ENCODE assay signal across 8 cellular contexts in genomic region chr19:39409886-39410619, GRCh38. TPM values are rescaled to one million over a fixed set of nuclear protein-coding genes. Genes with fewer than 3 reads are reported as not detected.
DNase-seq lines count a peak whose midpoint lies in the region; ATAC-seq and TF ChIP-seq lines count a peak whose summit lies in the region.

No MANE protein-coding gene starts in this region.

- peaks cover 46% of the 10 kb centered on the region for H3K4me1 ChIP-seq in Loucy (ENCODE audit: insufficient read depth, low read length, poor library complexity, severe bottlenecking)
- H3K4me1 ChIP-seq in colonic mucosa = peaks cover 13% of the 10 kb centered on the region
- H3K4me1 ChIP-seq in left lung = peaks cover 11 to 62% of the 10 kb centered on the region in 2 donors

- H3K4me3 ChIP-seq in GM12865 (ENCODE audit: low read depth, low read length) = peak overlapping the region; percentile 92
- peak overlapping the region; percentile 93 for H3K4me3 ChIP-seq in Loucy (ENCODE audit: low read length, poor library complexity, severe bottlenecking)
- peak overlapping the region; percentile 96 for H3K4me3 ChIP-seq in colonic mucosa
- peak overlapping the region; percentile 99 to 100 for H3K4me3 ChIP-seq in left lung

- peak overlapping the region; percentile 86 for H2AFZ ChIP-seq in Loucy (ENCODE audit: low read length)

- peak overlapping the region; percentile 97 for H3K4me2 ChIP-seq in Loucy (ENCODE audit: low read depth, low read length, poor library complexity, severe bottlenecking)

- DNase-seq in GM12865 (ENCODE audit: low read depth) (peak; percentile 87), colonic mucosa (peak; percentile 76), left lung (peak; percentile 84 to 93), NCI-H1048 (lab: John Stamatoyannopoulos, UW) (no peak)
- peak in 2 of 3 donors; percentile 58 to 65 for DNase-seq in stimulated activated CD4-positive, alpha-beta T cell treated with anti-CD3 and anti-CD28 coated beads, TNF-alpha, amount 100 ng/mL, for 1 hour (ENCODE audit: low read depth in 3 of 3, low spot score in 1 of 3)

- H3K27me3 ChIP-seq in Loucy (ENCODE audit: insufficient read depth, low read length, poor library complexity, severe bottlenecking) (peaks cover 5% of the 10 kb centered on the region), colonic mucosa (peaks cover 15% of the 10 kb centered on the region), left lung (peaks cover 0 to 12% of the 10 kb centered on the region in 2 donors)

- TF ChIP-seq CTCF in GM12865 (IDR thresholded peaks at IDR 0.05; ENCODE audit: insufficient read depth, low read depth, low read length, missing control alignments) = no peak
- TF ChIP-seq CTCF in Loucy (conservative IDR thresholded peaks at IDR 0.05; ENCODE audit: low read length) = no peak
- TF ChIP-seq CTCF in VCaP (conservative IDR thresholded peaks at IDR 0.05) = no peak
- TF ChIP-seq CTCF in colonic mucosa (IDR thresholded peaks at IDR 0.05) = no peak
- TF ChIP-seq CTCF in left lung (IDR thresholded peaks at IDR 0.05) = no peak

- intact Hi-C loops in colonic mucosa (cut with DNase I) = no loop called here
- intact Hi-C loops in left lung (cut with DNase I) = no loop called here

- H3K79me2 ChIP-seq in Loucy (ENCODE audit: insufficient read depth, low read length) = peaks cover 64% of the 10 kb centered on the region

- H3K36me3 ChIP-seq in Loucy (ENCODE audit: insufficient read depth, low read length) (no peaks in the 10 kb centered on the region), colonic mucosa (peaks cover 10% of the 10 kb centered on the region), left lung (peaks cover 9 to 21% of the 10 kb centered on the region in 2 donors)

- H3K9ac ChIP-seq in Loucy (ENCODE audit: low read depth, low read length, poor library complexity, severe bottlenecking) (peak overlapping the region; percentile 94), colonic mucosa (ENCODE audit: low read depth in 2 of 2, low read length in 2 of 2) (peak overlapping the region; percentile 88 to 98)

- H3K9me3 ChIP-seq in Loucy (ENCODE audit: insufficient read depth, low read depth, low read length) (no peaks in the 10 kb centered on the region), colonic mucosa (no peaks in the 10 kb centered on the region), left lung (no peaks in the 10 kb centered on the region)

- H3K27ac ChIP-seq in VCaP = peak overlapping the region; percentile 96
- peak overlapping the region; percentile 100 for H3K27ac ChIP-seq in colonic mucosa
- peak overlapping the region; percentile 98 to 100 for H3K27ac ChIP-seq in left lung

- no peaks in the 10 kb centered on the region for H3K9me2 ChIP-seq in Loucy (replicated peaks; ENCODE audit: low read depth, low read length)

- ATAC-seq in left lung (peak; percentile 6), HG03565 (IDR thresholded peaks at IDR 0.05; ENCODE audit: unreplicated experiment) (no peak)

- peaks cover 3% of the 10 kb centered on the region for H3F3A ChIP-seq in Loucy (ENCODE audit: low read depth)

- peaks cover 40% of the 10 kb centered on the region for H4K20me1 ChIP-seq in Loucy (ENCODE audit: insufficient read depth, low read length, poor library complexity, severe bottlenecking)

RNA-seq across cellular contexts. Expression of gene PLEKHG2, which starts 2.4 kb away (rescaled TPM):
- 10 to 100 TPM in 1 of 2 donors, 1 to 10 TPM in 1; 8.0 to 10.4 TPM for total RNA-seq in colonic mucosa
- total RNA-seq in left lung = 10 to 100 TPM; 39.5 to 50.8 TPM

RNA-seq across cellular contexts. Expression of gene ZFP36, which starts 3.4 kb away (rescaled TPM):
- total RNA-seq in colonic mucosa (100 to 1,000 TPM; 120 to 121 TPM), left lung (100 to 1,000 TPM; 165 to 172 TPM)

RNA-seq across cellular contexts. Expression of gene MED29, which starts 18.9 kb away (rescaled TPM):
- total RNA-seq in colonic mucosa (10 to 100 TPM; 22.8 to 37.5 TPM), left lung (10 to 100 TPM; 29.7 to 32.7 TPM)

RNA-seq across cellular contexts. Expression of gene PAF1, which starts 19.1 kb away (rescaled TPM):
- total RNA-seq in colonic mucosa (10 to 100 TPM; 31.9 to 41.6 TPM), left lung (10 to 100 TPM; 31.0 to 36.1 TPM)

RNA-seq across cellular contexts. Expression of gene RPS16, which starts 25.7 kb away (rescaled TPM):
- total RNA-seq in colonic mucosa (1,000 to 10,000 TPM; 1,698 to 1,720 TPM), left lung (1,000 to 10,000 TPM; 1,507 to 1,549 TPM)
